13 cellular contexts compared by ENCODE assay signal in genomic region chr6:45900808-45901752, GRCh38.
DNase-seq lines count a peak whose midpoint lies in the region; ATAC-seq and TF ChIP-seq lines count a peak whose summit lies in the region.
"Had no signal": no experiment of that assay in that cellular context is flagged by ENCODE, and none has a peak within 500 bp of the region (broad histone marks: within the 10 kb centered on the region; RNA-seq: fewer than 3 reads in every experiment).

No MANE protein-coding gene starts in this region.

- in situ Hi-C loops in GM23248 (cut with MboI), result loop anchor here (25.0 kb wide), 1 partner anchor 1414 kb away; no protein-coding TSS in a partner anchor
- in situ Hi-C loops in astrocyte of the cerebellum (cut with HindIII; ENCODE audit: low sequenced_read_pairs), result no loop called here

- peak overlapping the region; percentile 22 for H3K4me2 ChIP-seq in GM23248 (ENCODE audit: unreplicated experiment)

- H3K27ac ChIP-seq in GM23248, result no peak overlapping the region

- H3K9me2 ChIP-seq in GM23248 (ENCODE audit: insufficient read depth), result no peaks in the 10 kb centered on the region

- no peaks in the 10 kb centered on the region for H4K20me1 ChIP-seq in GM23248 (ENCODE audit: insufficient read depth)

- no peak overlapping the region for H3K9ac ChIP-seq in GM23248

- H3K27me3 ChIP-seq in GM23248 (replicated peaks; ENCODE audit: insufficient read depth), result no peaks in the 10 kb centered on the region
- H3K27me3 ChIP-seq: MG63 had no signal

- CTCF ChIA-PET in HEK293T (lab: Yijun Ruan, JAX), result no interaction called here

- no peak overlapping the region for H3K4me3 ChIP-seq in GM23248
- H3K4me3 ChIP-seq in astrocyte of the cerebellum (ENCODE audit: low read depth, low read length), result no peak overlapping the region
- H3K4me3 ChIP-seq: MG63 had no signal

- POLR2A ChIA-PET in HEK293T (lab: Yijun Ruan, JAX), result no interaction called here

- H3K36me3 ChIP-seq in GM23248 (ENCODE audit: low read depth), result no peaks in the 10 kb centered on the region
- H3K36me3 ChIP-seq: MG63 had no signal

- H3K79me2 ChIP-seq in GM23248 (ENCODE audit: insufficient read depth), result no peaks in the 10 kb centered on the region

- 60% methylated on average over 9 of the region's 9 CpGs for WGBS in GM23248 (ENCODE audit: low coverage in 1 of 2, low lambda C conversion rate in 2 of 2, missing lambda C conversion rate in 2 of 2), 2 experiments

- no peak for TF ChIP-seq CTCF in astrocyte of the cerebellum (IDR thresholded peaks at IDR 0.05; ENCODE audit: low read depth, low read length, missing control alignments)

- no peaks in the 10 kb centered on the region for H3K9me3 ChIP-seq in GM23248 (ENCODE audit: low read depth)
- H3K9me3 ChIP-seq: MG63 had no signal

- H3F3A ChIP-seq in GM23248 (ENCODE audit: insufficient read depth), result peaks cover 12% of the 10 kb centered on the region

- H2AFZ ChIP-seq in GM23248, result peak overlapping the region; percentile 48; the same call in 1 of the 2 replicates

- ATAC-seq in left ventricle myocardium superior (peak; percentile 74), sciatic nerve (peak; percentile 89), SK-N-SH treated with all-trans-retinoic acid at 6 μM for 48 hours (no peak), GM21723 (IDR thresholded peaks at IDR 0.05; ENCODE audit: unreplicated experiment) (no peak)
- ATAC-seq: activated CD8-positive, alpha-beta T cell treated with anti-CD3 and anti-CD28 coated beads for 36 hours; T-helper 17 cell had no signal

- intact Hi-C loops in left ventricle myocardium superior (cut with micrococcal nuclease) (no loop called here), sciatic nerve (cut with DNase I) (no loop called here)

- H3K4me1 ChIP-seq in GM23248 (ENCODE audit: insufficient read depth), result peaks cover 14% of the 10 kb centered on the region

- DNase-seq in GM23248 (peak; percentile 85), astrocyte of the cerebellum (ENCODE audit: low read depth) (peak; percentile 32), left ventricle myocardium superior (no peak), sciatic nerve (ENCODE audit: low spot score) (no peak), NCI-H69 (lab: John Stamatoyannopoulos, UW) (no peak), HEK293T (ENCODE audit: extremely low spot score) (no peak)
- DNase-seq: activated CD8-positive, alpha-beta T cell treated with anti-CD3 and anti-CD28 coated beads for 36 hours; activated naive CD4-positive, alpha-beta T cell treated with Interleukin-2 at 50 U/mL for 16 hours; MG63; substantia nigra; T-helper 17 cell had no signal

TF ChIP-seq in SK-N-SH treated with all-trans-retinoic acid at 6 μM for 48 hours, 23 proteins besides CTCF, POLR2A, EP300 and RAD21:
- no peak for TF ChIP-seq ARNTL (CRISPR knock-in tag; IDR thresholded peaks at IDR 0.05; ENCODE audit: borderline replicate concordance, low read depth)
- no peak for TF ChIP-seq TSHZ2 (CRISPR knock-in tag; IDR thresholded peaks at IDR 0.05)
- no peak for TF ChIP-seq GLIS3 (CRISPR knock-in tag; IDR thresholded peaks at IDR 0.05)
- TF ChIP-seq OSR1 (CRISPR knock-in tag; IDR thresholded peaks at IDR 0.05), result no peak
- TF ChIP-seq BACH2 (CRISPR knock-in tag; IDR thresholded peaks at IDR 0.05; ENCODE audit: borderline replicate concordance), result no peak

TF ChIP-seq in HEK293T, 16 proteins besides CTCF, POLR2A, EP300 and RAD21:
- TF ChIP-seq CTBP1 (IDR thresholded peaks at IDR 0.05; ENCODE audit: borderline replicate concordance) (no peak), FOXA1 (IDR thresholded peaks at IDR 0.05) (no peak), ELF4 (IDR thresholded peaks at IDR 0.05) (no peak), ZNF384 (IDR thresholded peaks at IDR 0.05) (no peak), NFRKB (IDR thresholded peaks at IDR 0.05) (no peak), L3MBTL2 (conservative IDR thresholded peaks at IDR 0.05) (no peak), ARNT (IDR thresholded peaks at IDR 0.05) (no peak), FOXK2 (IDR thresholded peaks at IDR 0.05) (no peak), FOXM1 (IDR thresholded peaks at IDR 0.05; ENCODE audit: borderline replicate concordance) (no peak)

Comparison
In these comparisons a context has a peak if more than half of its experiments do, and no peak if none do; other contexts are left out.
1. DNase-seq: peak in GM23248 (single experiment) and astrocyte of the cerebellum (single experiment); none in left ventricle myocardium superior (single experiment), sciatic nerve (single experiment), NCI-H69 (single experiment) and HEK293T (single experiment).
2. ATAC-seq: peak in left ventricle myocardium superior (single experiment) and sciatic nerve (single experiment); none in SK-N-SH treated with all-trans-retinoic acid at 6 μM for 48 hours (single experiment) and GM21723 (single experiment).